In the genomic region with DNA sequence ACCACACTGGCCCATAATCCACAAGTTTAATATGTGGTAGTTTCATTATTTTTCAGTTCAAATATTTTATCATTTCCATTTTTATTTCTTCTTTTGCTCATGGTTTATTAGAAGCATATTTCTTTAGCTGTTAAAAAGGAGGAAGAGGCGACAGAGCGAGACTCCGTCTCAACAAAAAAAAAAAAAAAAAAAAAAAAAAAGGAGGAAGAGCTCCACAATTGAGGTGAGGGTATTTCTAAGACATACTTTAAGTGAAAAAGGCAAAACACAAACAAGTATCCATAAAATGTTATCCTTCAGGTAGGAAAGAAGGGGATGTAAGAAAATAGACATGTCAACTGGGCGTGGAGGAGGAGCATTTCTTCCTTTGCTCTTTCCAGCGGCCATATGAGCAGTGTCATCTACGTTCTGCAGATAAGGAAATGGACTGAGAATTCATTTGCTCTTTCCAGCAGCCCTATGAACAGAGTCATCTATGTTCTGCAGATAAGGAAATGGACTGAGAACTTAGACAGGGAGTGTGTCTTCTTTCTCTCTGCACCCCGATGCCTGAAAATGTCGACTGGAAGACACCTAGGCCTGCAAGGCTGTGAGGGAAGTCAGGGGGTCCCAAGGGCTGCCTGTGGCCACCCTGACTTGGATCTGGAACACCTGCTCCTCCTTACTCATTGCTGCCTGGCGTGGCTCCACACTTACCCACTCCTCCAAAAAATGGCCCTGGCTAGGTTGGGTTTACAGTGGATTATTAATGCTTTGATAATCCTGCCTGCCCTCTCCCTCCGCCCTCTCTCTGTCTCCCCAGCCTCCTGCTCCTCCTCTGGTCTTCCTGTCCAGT, we compare ENCODE assay signal across 19 cellular contexts. TPM values are rescaled to one million over a fixed set of nuclear protein-coding genes. Genes with fewer than 3 reads are reported as not detected.
DNase-seq lines count a peak whose midpoint lies in the region; FAIRE-seq and TF ChIP-seq lines count a peak whose summit lies in the region.
"Had no signal": no experiment of that assay in that cellular context is flagged by ENCODE, and none has a peak within 500 bp of the region (broad histone marks: within the 10 kb centered on the region; RNA-seq: fewer than 3 reads in every experiment).

No MANE protein-coding gene starts in this region.

- H3K36me3 ChIP-seq in CD8-positive, alpha-beta memory T cell (ENCODE audit: insufficient read depth, low read length) = no peaks in the 10 kb centered on the region
- H3K36me3 ChIP-seq in WERI-Rb-1 = no peaks in the 10 kb centered on the region
- H3K36me3 ChIP-seq in small intestine (ENCODE audit: control insufficient read depth in 2 of 2, insufficient read depth in 2 of 2, low read length in 2 of 2) = no peaks in the 10 kb centered on the region
- H3K36me3 ChIP-seq in mesenchymal stem cell (ENCODE audit: control insufficient read depth in 1 of 2, insufficient read depth in 2 of 2, low read depth in 1 of 2, low read length in 2 of 2) = no peaks in the 10 kb centered on the region

- no peaks in the 10 kb centered on the region for H3K79me1 ChIP-seq in mesenchymal stem cell (replicated peaks; ENCODE audit: low read length, poor library complexity, severe bottlenecking)

- H3K4me1 Mint-ChIP-seq in CD8-positive, alpha-beta memory T cell = peaks cover 3 to 9% (median 4%) of the 10 kb centered on the region in 3 donors

- no peak for DNase-seq in CD8-positive, alpha-beta memory T cell
- DNase-seq in KBM-7 (peak; percentile 43), WERI-Rb-1 (peak; percentile 30), small intestine (peak; percentile 59), mesenchymal stem cell (no peak), DMS79 (lab: John Stamatoyannopoulos, UW) (no peak), substantia nigra (lab: John Stamatoyannopoulos, UW) (no peak)
- DNase-seq: Caco-2; DMS153; GOT3; MM.1S; NCI-H1105; NCI-H1694; NCI-H2107; NCI-H526 treated with DMSO at 0.1 percent for 48 hours; NK-92 treated with Interleukin-12 subunit alpha and Interleukin-12 subunit beta, amount 100 ng/mL, for 24 hours; SHP77 treated with DMSO at 0.1 percent for 48 hours had no signal

- in situ Hi-C loops in KBM-7 (cut with MboI; ENCODE audit: low pct_unique_long_range_greater_than_20kb, low sequenced_read_pairs) = loop anchor here (25.0 kb wide), 1 partner anchor 551 kb away; the partner anchor contains the start of gene TMED4

- H2BK15ac ChIP-seq in mesenchymal stem cell (ENCODE audit: low read depth, poor library complexity, severe bottlenecking) = no peak overlapping the region

- no peak overlapping the region for H3K18ac ChIP-seq in mesenchymal stem cell (ENCODE audit: low read depth in 1 of 2, low read length in 2 of 2)

- no peak overlapping the region for H2AFZ ChIP-seq in mesenchymal stem cell (ENCODE audit: low read depth, low read length)

- H2BK12ac ChIP-seq in mesenchymal stem cell (ENCODE audit: low read length in 2 of 2) = no peak overlapping the region

- no peak overlapping the region for H3K4ac ChIP-seq in mesenchymal stem cell (ENCODE audit: low read depth in 1 of 2, low read length in 2 of 2)

- FAIRE-seq in small intestine (lab: Jason Lieb, UNC) = no peak

- no peak overlapping the region for H3K23ac ChIP-seq in mesenchymal stem cell (ENCODE audit: low read length in 2 of 2)

- H2BK5ac ChIP-seq in mesenchymal stem cell (ENCODE audit: low read depth, low read length, poor library complexity, severe bottlenecking) = no peak overlapping the region

- H3K27me3 ChIP-seq in CD8-positive, alpha-beta memory T cell (ENCODE audit: insufficient read depth, low read length, poor library complexity, severe bottlenecking) = no peaks in the 10 kb centered on the region
- no peaks in the 10 kb centered on the region for H3K27me3 ChIP-seq in WERI-Rb-1 (ENCODE audit: insufficient read depth, low read depth, severe bottlenecking)
- H3K27me3 ChIP-seq in small intestine (ENCODE audit: control insufficient read depth in 2 of 2, insufficient read depth in 2 of 2, low read length in 2 of 2) = no peaks in the 10 kb centered on the region
- H3K27me3 ChIP-seq in mesenchymal stem cell (ENCODE audit: control insufficient read depth in 1 of 2, insufficient read depth in 1 of 2, low read length in 2 of 2) = peaks cover 28 to 32% of the 10 kb centered on the region in 2 experiments

- H3K4me1 ChIP-seq in CD8-positive, alpha-beta memory T cell (ENCODE audit: insufficient read depth, low read length) = peaks cover 6% of the 10 kb centered on the region
- H3K4me1 ChIP-seq in small intestine (ENCODE audit: control insufficient read depth in 2 of 2, insufficient read depth in 1 of 2, low read depth in 1 of 2, low read length in 1 of 2) (no peaks in the 10 kb centered on the region), mesenchymal stem cell (ENCODE audit: control insufficient read depth, insufficient read depth, low read depth, low read length) (no peaks in the 10 kb centered on the region)
- H3K4me1 ChIP-seq: Caco-2 had no signal

- no peak overlapping the region for H3K9ac ChIP-seq in mesenchymal stem cell (ENCODE audit: low read length)

- peak overlapping the region in 1 of 8 donors; percentile 29 for H3K27ac Mint-ChIP-seq in CD8-positive, alpha-beta memory T cell

- no peaks in the 10 kb centered on the region for H3K9me3 Mint-ChIP-seq in CD8-positive, alpha-beta memory T cell

- no peak overlapping the region for H2BK120ac ChIP-seq in mesenchymal stem cell (ENCODE audit: low read depth, low read length)

- no peak overlapping the region for H4K91ac ChIP-seq in mesenchymal stem cell (ENCODE audit: low read length)

- H4K8ac ChIP-seq in mesenchymal stem cell (ENCODE audit: low read length) = no peak overlapping the region

- H3K14ac ChIP-seq in mesenchymal stem cell (ENCODE audit: low read length in 2 of 2) = no peak overlapping the region

- 64 to 70% (median 69%) methylated on average over 10 of the region's 10 CpGs for WGBS in small intestine, 3 donors
- 71% methylated on average over 7 of the region's 10 CpGs for WGBS in mesenchymal stem cell

- no peak overlapping the region for H3K4me3 ChIP-seq in CD8-positive, alpha-beta memory T cell (ENCODE audit: low read length)
- H3K4me3 ChIP-seq in WERI-Rb-1 (ENCODE audit: low read depth, low read length) (no peak overlapping the region), small intestine (ENCODE audit: low read depth in 1 of 2, low read length in 2 of 2) (no peak overlapping the region), mesenchymal stem cell (ENCODE audit: insufficient read depth in 1 of 2, low read depth in 1 of 2, low read length in 2 of 2) (no peak overlapping the region)

- H3K36me3 Mint-ChIP-seq in CD8-positive, alpha-beta memory T cell = no peaks in the 10 kb centered on the region

- H3K4me2 ChIP-seq in mesenchymal stem cell (ENCODE audit: low read length, poor library complexity, severe bottlenecking) = no peak overlapping the region

- H3K27ac ChIP-seq in CD8-positive, alpha-beta memory T cell (ENCODE audit: low read depth, low read length) = peak overlapping the region; percentile 51
- H3K27ac ChIP-seq in WERI-Rb-1 (no peak overlapping the region), small intestine (ENCODE audit: low read depth in 1 of 2, low read length in 1 of 2) (no peak overlapping the region), mesenchymal stem cell (ENCODE audit: low read length, poor library complexity, severe bottlenecking) (no peak overlapping the region), substantia nigra (ENCODE audit: low read depth, low read length, poor library complexity, severe bottlenecking) (no peak overlapping the region)

- no peak overlapping the region for H3K4me3 Mint-ChIP-seq in CD8-positive, alpha-beta memory T cell

- no peak for TF ChIP-seq CTCF in WERI-Rb-1 (IDR thresholded peaks at IDR 0.05; ENCODE audit: low read depth, low read length)

- no peaks in the 10 kb centered on the region for H3K9me3 ChIP-seq in CD8-positive, alpha-beta memory T cell (ENCODE audit: low read length)
- H3K9me3 ChIP-seq in WERI-Rb-1 (ENCODE audit: severe bottlenecking) (no peaks in the 10 kb centered on the region), small intestine (ENCODE audit: control insufficient read depth, low read depth) (no peaks in the 10 kb centered on the region), mesenchymal stem cell (ENCODE audit: control insufficient read depth, low read length) (no peaks in the 10 kb centered on the region)
- H3K9me3 ChIP-seq: Caco-2 had no signal

- H2AK5ac ChIP-seq in mesenchymal stem cell (ENCODE audit: low read length, severe bottlenecking) = no peak overlapping the region

- POLR2A ChIA-PET in CD8-positive, alpha-beta memory T cell (lab: Charles Lee) = no interaction called here

- H3K27me3 Mint-ChIP-seq in CD8-positive, alpha-beta memory T cell = peaks cover 0 to 2% of the 10 kb centered on the region in 2 donors

- CTCF ChIA-PET in CD8-positive, alpha-beta memory T cell (lab: Charles Lee) = interaction anchor here (6.6 kb wide), 1 partner anchor 164 kb away, joined by 88 read pairs; no protein-coding TSS in a partner anchor

RNA-seq across cellular contexts. Expression of gene RAMP3, which starts 18.9 kb away (rescaled TPM):
- total RNA-seq in CD8-positive, alpha-beta memory T cell = not detected
- polyA plus RNA-seq in CD8-positive, alpha-beta memory T cell = not detected
- 10 to 100 TPM in 1 of 3 donors, 1 to 10 TPM in 1, under 1 TPM in 1; 0.67 to 48.6 (median 5.9) TPM for polyA plus RNA-seq in small intestine
- not detected for polyA plus RNA-seq in mesenchymal stem cell (2013, experiment 1 of 2)
- polyA plus RNA-seq in mesenchymal stem cell (2013, experiment 2 of 2) = not detected
- total RNA-seq: A673, Caco-2, OCI-LY7 had no signal

RNA-seq across cellular contexts. Expression of gene TBRG4, which starts 27.2 kb away (rescaled TPM):
- 100 to 1,000 TPM; 198 to 203 TPM for total RNA-seq in CD8-positive, alpha-beta memory T cell
- 58.9 TPM for polyA plus RNA-seq in CD8-positive, alpha-beta memory T cell
- polyA plus RNA-seq in small intestine = 10 to 100 TPM; 44.9 to 70.7 (median 55.5) TPM
- polyA plus RNA-seq in mesenchymal stem cell (2013, experiment 1 of 2) = 33.6 TPM
- 33.0 TPM for polyA plus RNA-seq in mesenchymal stem cell (2013, experiment 2 of 2)

RNA-seq across cellular contexts. Expression of gene NACAD, which starts 49.9 kb away (rescaled TPM):
- total RNA-seq in CD8-positive, alpha-beta memory T cell = 1 to 10 TPM in 1 of 2 experiments, under 1 TPM in 1; 0.82 to 1.3 TPM
- 0.31 TPM for polyA plus RNA-seq in CD8-positive, alpha-beta memory T cell
- 1 to 10 TPM in 1 of 3 donors, under 1 TPM in 2; 0.22 to 2.9 (median 0.54) TPM for polyA plus RNA-seq in small intestine
- polyA plus RNA-seq in mesenchymal stem cell (2013, experiment 1 of 2) = 5.6 TPM
- polyA plus RNA-seq in mesenchymal stem cell (2013, experiment 2 of 2) = 5.5 TPM
- total RNA-seq: OCI-LY7 had no signal

Comparison
In these comparisons a context has a peak if more than half of its experiments do, and no peak if none do; other contexts are left out.
1. DNase-seq: peak in KBM-7 (single experiment), WERI-Rb-1 (single experiment) and small intestine (single experiment); none in CD8-positive, alpha-beta memory T cell (0 of 5), mesenchymal stem cell (single experiment), DMS79 (single experiment) and substantia nigra (0 of 49).